In the genomic region with DNA sequence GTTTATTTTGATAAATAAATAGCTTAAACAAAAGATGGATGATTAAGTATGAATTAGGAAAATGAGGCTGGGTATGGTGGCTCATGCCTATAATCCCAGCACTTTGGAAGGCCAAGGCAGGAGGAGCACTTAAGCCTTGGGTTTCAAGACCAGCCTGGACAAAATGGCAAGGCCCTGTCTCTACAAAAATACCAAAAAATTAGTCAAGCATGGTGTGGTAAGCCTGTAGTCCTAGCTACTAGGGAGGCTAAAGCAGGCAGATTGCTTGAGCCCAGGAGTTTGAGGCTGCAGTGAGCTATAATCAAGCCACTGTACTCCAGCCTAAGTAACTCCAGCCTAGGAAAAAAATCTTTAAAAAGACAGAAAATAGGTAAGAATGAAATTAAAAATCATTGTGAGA, we compare ENCODE assay signal across 1 cellular context.
TF ChIP-seq lines count a peak whose summit lies in the region.

No MANE protein-coding gene starts in this region.

TF ChIP-seq in GM23338, 12 proteins besides CTCF, POLR2A, EP300 and RAD21 (continued from another document):
- TF ChIP-seq, protein P1, sequence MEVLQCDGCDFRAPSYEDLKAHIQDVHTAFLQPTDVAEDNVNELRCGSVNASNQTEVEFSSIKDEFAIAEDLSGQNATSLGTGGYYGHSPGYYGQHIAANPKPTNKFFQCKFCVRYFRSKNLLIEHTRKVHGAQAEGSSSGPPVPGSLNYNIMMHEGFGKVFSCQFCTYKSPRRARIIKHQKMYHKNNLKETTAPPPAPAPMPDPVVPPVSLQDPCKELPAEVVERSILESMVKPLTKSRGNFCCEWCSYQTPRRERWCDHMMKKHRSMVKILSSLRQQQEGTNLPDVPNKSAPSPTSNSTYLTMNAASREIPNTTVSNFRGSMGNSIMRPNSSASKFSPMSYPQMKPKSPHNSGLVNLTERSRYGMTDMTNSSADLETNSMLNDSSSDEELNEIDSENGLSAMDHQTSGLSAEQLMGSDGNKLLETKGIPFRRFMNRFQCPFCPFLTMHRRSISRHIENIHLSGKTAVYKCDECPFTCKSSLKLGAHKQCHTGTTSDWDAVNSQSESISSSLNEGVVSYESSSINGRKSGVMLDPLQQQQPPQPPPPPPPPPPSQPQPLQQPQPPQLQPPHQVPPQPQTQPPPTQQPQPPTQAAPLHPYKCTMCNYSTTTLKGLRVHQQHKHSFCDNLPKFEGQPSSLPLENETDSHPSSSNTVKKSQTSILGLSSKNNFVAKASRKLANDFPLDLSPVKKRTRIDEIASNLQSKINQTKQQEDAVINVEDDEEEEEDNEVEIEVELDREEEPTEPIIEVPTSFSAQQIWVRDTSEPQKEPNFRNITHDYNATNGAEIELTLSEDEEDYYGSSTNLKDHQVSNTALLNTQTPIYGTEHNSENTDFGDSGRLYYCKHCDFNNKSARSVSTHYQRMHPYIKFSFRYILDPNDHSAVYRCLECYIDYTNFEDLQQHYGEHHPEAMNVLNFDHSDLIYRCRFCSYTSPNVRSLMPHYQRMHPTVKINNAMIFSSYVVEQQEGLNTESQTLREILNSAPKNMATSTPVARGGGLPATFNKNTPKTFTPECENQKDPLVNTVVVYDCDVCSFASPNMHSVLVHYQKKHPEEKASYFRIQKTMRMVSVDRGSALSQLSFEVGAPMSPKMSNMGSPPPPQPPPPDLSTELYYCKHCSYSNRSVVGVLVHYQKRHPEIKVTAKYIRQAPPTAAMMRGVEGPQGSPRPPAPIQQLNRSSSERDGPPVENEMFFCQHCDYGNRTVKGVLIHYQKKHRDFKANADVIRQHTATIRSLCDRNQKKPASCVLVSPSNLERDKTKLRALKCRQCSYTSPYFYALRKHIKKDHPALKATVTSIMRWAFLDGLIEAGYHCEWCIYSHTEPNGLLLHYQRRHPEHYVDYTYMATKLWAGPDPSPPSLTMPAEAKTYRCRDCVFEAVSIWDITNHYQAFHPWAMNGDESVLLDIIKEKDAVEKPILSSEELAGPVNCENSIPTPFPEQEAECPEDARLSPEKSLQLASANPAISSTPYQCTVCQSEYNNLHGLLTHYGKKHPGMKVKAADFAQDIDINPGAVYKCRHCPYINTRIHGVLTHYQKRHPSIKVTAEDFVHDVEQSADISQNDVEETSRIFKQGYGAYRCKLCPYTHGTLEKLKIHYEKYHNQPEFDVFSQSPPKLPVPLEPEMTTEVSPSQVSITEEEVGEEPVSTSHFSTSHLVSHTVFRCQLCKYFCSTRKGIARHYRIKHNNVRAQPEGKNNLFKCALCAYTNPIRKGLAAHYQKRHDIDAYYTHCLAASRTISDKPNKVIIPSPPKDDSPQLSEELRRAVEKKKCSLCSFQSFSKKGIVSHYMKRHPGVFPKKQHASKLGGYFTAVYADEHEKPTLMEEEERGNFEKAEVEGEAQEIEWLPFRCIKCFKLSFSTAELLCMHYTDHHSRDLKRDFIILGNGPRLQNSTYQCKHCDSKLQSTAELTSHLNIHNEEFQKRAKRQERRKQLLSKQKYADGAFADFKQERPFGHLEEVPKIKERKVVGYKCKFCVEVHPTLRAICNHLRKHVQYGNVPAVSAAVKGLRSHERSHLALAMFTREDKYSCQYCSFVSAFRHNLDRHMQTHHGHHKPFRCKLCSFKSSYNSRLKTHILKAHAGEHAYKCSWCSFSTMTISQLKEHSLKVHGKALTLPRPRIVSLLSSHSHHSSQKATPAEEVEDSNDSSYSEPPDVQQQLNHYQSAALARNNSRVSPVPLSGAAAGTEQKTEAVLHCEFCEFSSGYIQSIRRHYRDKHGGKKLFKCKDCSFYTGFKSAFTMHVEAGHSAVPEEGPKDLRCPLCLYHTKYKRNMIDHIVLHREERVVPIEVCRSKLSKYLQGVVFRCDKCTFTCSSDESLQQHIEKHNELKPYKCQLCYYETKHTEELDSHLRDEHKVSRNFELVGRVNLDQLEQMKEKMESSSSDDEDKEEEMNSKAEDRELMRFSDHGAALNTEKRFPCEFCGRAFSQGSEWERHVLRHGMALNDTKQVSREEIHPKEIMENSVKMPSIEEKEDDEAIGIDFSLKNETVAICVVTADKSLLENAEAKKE (CRISPR knock-in tag; IDR thresholded peaks at IDR 0.05), result no peak
- TF ChIP-seq NANOG (IDR thresholded peaks at IDR 0.05; ENCODE audit: borderline replicate concordance) (no peak), ZNF331 (CRISPR knock-in tag; IDR thresholded peaks at IDR 0.05; ENCODE audit: low read depth) (no peak), CREB1 (CRISPR knock-in tag; IDR thresholded peaks at IDR 0.05; ENCODE audit: low read depth) (no peak), ZNF114 (CRISPR knock-in tag; IDR thresholded peaks at IDR 0.05) (no peak), STAT1 (IDR thresholded peaks at IDR 0.05; ENCODE audit: unreplicated experiment) (no peak), POLR2AphosphoS5 (IDR thresholded peaks at IDR 0.05; ENCODE audit: low read depth) (no peak), EZH2 (IDR thresholded peaks at IDR 0.05; ENCODE audit: low read depth, unreplicated experiment) (no peak)
- TF ChIP-seq, protein P2, sequence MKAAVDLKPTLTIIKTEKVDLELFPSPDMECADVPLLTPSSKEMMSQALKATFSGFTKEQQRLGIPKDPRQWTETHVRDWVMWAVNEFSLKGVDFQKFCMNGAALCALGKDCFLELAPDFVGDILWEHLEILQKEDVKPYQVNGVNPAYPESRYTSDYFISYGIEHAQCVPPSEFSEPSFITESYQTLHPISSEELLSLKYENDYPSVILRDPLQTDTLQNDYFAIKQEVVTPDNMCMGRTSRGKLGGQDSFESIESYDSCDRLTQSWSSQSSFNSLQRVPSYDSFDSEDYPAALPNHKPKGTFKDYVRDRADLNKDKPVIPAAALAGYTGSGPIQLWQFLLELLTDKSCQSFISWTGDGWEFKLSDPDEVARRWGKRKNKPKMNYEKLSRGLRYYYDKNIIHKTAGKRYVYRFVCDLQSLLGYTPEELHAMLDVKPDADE (IDR thresholded peaks at IDR 0.05), result no peak
